ENCODE assay signal across 8 cellular contexts in the genomic region with DNA sequence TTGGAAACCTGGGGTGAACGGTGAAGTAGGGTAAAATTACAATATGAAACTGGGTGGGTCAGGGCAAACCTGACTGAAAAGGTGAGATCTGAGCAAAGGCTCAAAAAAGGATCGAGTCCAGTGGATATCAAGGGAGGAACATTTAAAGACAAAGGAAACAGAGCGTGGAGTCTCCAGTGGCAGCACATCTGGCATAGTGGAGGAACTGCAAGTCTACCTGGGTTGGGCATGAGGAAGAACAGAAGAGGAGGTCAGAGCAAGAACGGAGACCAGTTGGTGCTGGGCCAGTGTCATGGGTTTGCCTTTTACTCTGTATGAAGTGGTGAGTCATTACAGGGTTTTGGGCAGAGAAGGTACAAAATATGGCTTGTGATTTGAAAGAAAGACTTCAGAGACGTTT.
DNase-seq lines count a peak whose midpoint lies in the region; ATAC-seq and TF ChIP-seq lines count a peak whose summit lies in the region.

No MANE protein-coding gene starts in this region.

- H3K9me3 Mint-ChIP-seq in activated CD4-positive, alpha-beta T cell treated with anti-CD3 and anti-CD28 coated beads, Interleukin-2, amount 10 ng/mL, durations not matched to agents 24 days and 14 days, result no peaks in the 10 kb centered on the region
- no peaks in the 10 kb centered on the region for H3K9me3 Mint-ChIP-seq in stimulated activated effector memory CD8-positive, alpha-beta T cell treated with anti-CD3 and anti-CD28 coated beads, Interleukin-12 subunit alpha, Interleukin-12 subunit beta, amount 100 ng/mL, for 72 hours

- no peaks in the 10 kb centered on the region for H3K27me3 ChIP-seq in RWPE2 (ENCODE audit: insufficient read depth, poor library complexity, severe bottlenecking)
- H3K27me3 ChIP-seq in spleen (replicated peaks in 1 of 7), result no peaks in the 10 kb centered on the region

- ATAC-seq in RWPE2 (ENCODE audit: low read depth), result no peak
- ATAC-seq in stimulated activated effector memory CD8-positive, alpha-beta T cell treated with anti-CD3 and anti-CD28 coated beads, Interleukin-12 subunit alpha, Interleukin-12 subunit beta, amount 100 ng/mL, for 72 hours, result no peak

- H3K4me3 ChIP-seq in RWPE2 (ENCODE audit: severe bottlenecking) (no peak overlapping the region), fibroblast of pulmonary artery (replicated peaks; ENCODE audit: low read depth, low read length) (no peak overlapping the region), spleen (no peak overlapping the region)

- no peaks in the 10 kb centered on the region for H3K27me3 Mint-ChIP-seq in activated CD4-positive, alpha-beta T cell treated with anti-CD3 and anti-CD28 coated beads, Interleukin-2, amount 10 ng/mL, durations not matched to agents 24 days and 14 days

- H3K36me3 ChIP-seq in RWPE2 (ENCODE audit: low read depth) (peaks cover 4% of the 10 kb centered on the region; the same call in 1 of the 2 replicates), spleen (peaks cover 0 to 17% (median 0%) of the 10 kb centered on the region in 6 donors)

- no peak for DNase-seq in activated CD4-positive, alpha-beta T cell treated with anti-CD3 and anti-CD28 coated beads, Interleukin-2, amount 10 ng/mL, durations not matched to agents 24 days and 14 days
- no peak for DNase-seq in activated CD4-positive, alpha-beta T cell treated with anti-CD3 and anti-CD28 coated beads, Interleukin-2, amount 50 U/mL, for 4 hours
- no peak for DNase-seq in RWPE2 (ENCODE audit: low spot score)
- DNase-seq in fibroblast of pulmonary artery (ENCODE audit: low read depth), result peak; percentile 72
- no peak for DNase-seq in spleen
- DNase-seq in stimulated activated CD4-positive, alpha-beta T cell treated with anti-CD3 and anti-CD28 coated beads, Interleukin-4, amount 100 ng/mL, for 1 hour, result no peak
- no peak for DNase-seq in effector CD8-positive, alpha-beta T cell (lab: John Stamatoyannopoulos, UW)
- DNase-seq in stimulated activated effector memory CD8-positive, alpha-beta T cell treated with anti-CD3 and anti-CD28 coated beads, Interleukin-12 subunit alpha, Interleukin-12 subunit beta, amount 100 ng/mL, for 72 hours (ENCODE audit: low spot score in 2 of 2), result no peak

- H3K4me1 ChIP-seq in RWPE2 (ENCODE audit: insufficient read depth, poor library complexity, severe bottlenecking), result peaks cover 36% of the 10 kb centered on the region
- H3K4me1 ChIP-seq in spleen, result peaks cover 0 to 30% (median 12%) of the 10 kb centered on the region in 6 donors

- no peaks in the 10 kb centered on the region for H3K9me3 ChIP-seq in RWPE2 (ENCODE audit: severe bottlenecking)
- H3K9me3 ChIP-seq in spleen, result no peaks in the 10 kb centered on the region

- 73 to 84% (median 77%) methylated on average over 5 of the region's 5 CpGs for WGBS in spleen, 5 donors

- H3K27ac Mint-ChIP-seq in activated CD4-positive, alpha-beta T cell treated with anti-CD3 and anti-CD28 coated beads, Interleukin-2, amount 10 ng/mL, durations not matched to agents 24 days and 14 days, result peak overlapping the region; percentile 51
- no peak overlapping the region for H3K27ac Mint-ChIP-seq in stimulated activated effector memory CD8-positive, alpha-beta T cell treated with anti-CD3 and anti-CD28 coated beads, Interleukin-12 subunit alpha, Interleukin-12 subunit beta, amount 100 ng/mL, for 72 hours

- intact Hi-C loops in activated CD4-positive, alpha-beta T cell treated with anti-CD3 and anti-CD28 coated beads, Interleukin-2, amount 10 ng/mL, durations not matched to agents 24 days and 14 days (cut with micrococcal nuclease), result loop anchor here (10.0 kb wide), 1 partner anchor 181 kb away; a partner anchor contains a TSS
- intact Hi-C loops in spleen (cut with DNase I; ENCODE audit: low total_unique reads), result no loop called here

- H3K27ac ChIP-seq in RWPE2 (ENCODE audit: poor library complexity, severe bottlenecking), result peak overlapping the region; percentile 98
- peak overlapping the region in 5 of 8 donors; percentile 16 to 89 (median 86) for H3K27ac ChIP-seq in spleen

- H3K36me3 Mint-ChIP-seq in activated CD4-positive, alpha-beta T cell treated with anti-CD3 and anti-CD28 coated beads, Interleukin-2, amount 10 ng/mL, durations not matched to agents 24 days and 14 days (ENCODE audit: low read depth), result peaks cover 17% of the 10 kb centered on the region
- peaks cover 36% of the 10 kb centered on the region for H3K36me3 Mint-ChIP-seq in stimulated activated effector memory CD8-positive, alpha-beta T cell treated with anti-CD3 and anti-CD28 coated beads, Interleukin-12 subunit alpha, Interleukin-12 subunit beta, amount 100 ng/mL, for 72 hours

- H3K4me1 Mint-ChIP-seq in activated CD4-positive, alpha-beta T cell treated with anti-CD3 and anti-CD28 coated beads, Interleukin-2, amount 10 ng/mL, durations not matched to agents 24 days and 14 days, result peaks cover 33% of the 10 kb centered on the region
- H3K4me1 Mint-ChIP-seq in stimulated activated effector memory CD8-positive, alpha-beta T cell treated with anti-CD3 and anti-CD28 coated beads, Interleukin-12 subunit alpha, Interleukin-12 subunit beta, amount 100 ng/mL, for 72 hours, result peaks cover 24% of the 10 kb centered on the region

- TF ChIP-seq CTCF in RWPE2 (IDR thresholded peaks at IDR 0.05; ENCODE audit: poor library complexity, severe bottlenecking), result no peak
- no peak for TF ChIP-seq CTCF in fibroblast of pulmonary artery (IDR thresholded peaks at IDR 0.05; ENCODE audit: low read length, missing control alignments)
- no peak for TF ChIP-seq CTCF in spleen (IDR thresholded peaks at IDR 0.05 in 8 of 11, conservative IDR thresholded peaks at IDR 0.05 in 3 of 11)

- no peak for TF ChIP-seq POLR2A in spleen (IDR thresholded peaks at IDR 0.05)

- H3K4me3 Mint-ChIP-seq in activated CD4-positive, alpha-beta T cell treated with anti-CD3 and anti-CD28 coated beads, Interleukin-2, amount 10 ng/mL, durations not matched to agents 24 days and 14 days, result no peak overlapping the region
- no peak overlapping the region for H3K4me3 Mint-ChIP-seq in stimulated activated effector memory CD8-positive, alpha-beta T cell treated with anti-CD3 and anti-CD28 coated beads, Interleukin-12 subunit alpha, Interleukin-12 subunit beta, amount 100 ng/mL, for 72 hours
